Comparison of ENCODE assay signal across 8 cellular contexts in genomic region chr6:30060982-30061765, GRCh38. TPM values are rescaled to one million over a fixed set of nuclear protein-coding genes. Genes with fewer than 3 reads are reported as not detected.
DNase-seq lines count a peak whose midpoint lies in the region; FAIRE-seq and TF ChIP-seq lines count a peak whose summit lies in the region.

Gene POLR1H, plus strand, starts transcription at chr6:30061265. Its CDS starts 260 bp downstream, at chr6:30061525.

- H3K27ac ChIP-seq in SK-N-MC (peak within 1 kb of the TSS; percentile 43), neutrophil (peak within 1 kb of the TSS; percentile 88), substantia nigra (ENCODE audit: low read depth, low read length, poor library complexity, severe bottlenecking) (peak within 1 kb of the TSS; percentile 86)

- POLR2A ChIA-PET in HEK293T (lab: Yijun Ruan, JAX): interaction anchor here (0.6 to 2.7 kb wide), 24 partner anchors 9 to 427 kb away, joined by 3 to 20 read pairs (median 3); partner anchors contain the start of genes RPP21, TRIM26 and TRIM31

- no peaks in the 10 kb centered on the region for H3K27me3 ChIP-seq in neutrophil

- peaks cover 28 to 32% of the 10 kb centered on the region in 2 experiments for H3K4me1 ChIP-seq in neutrophil (ENCODE audit: control insufficient read depth in 1 of 2, insufficient read depth in 1 of 2, low read depth in 1 of 2, low read length in 1 of 2)

- peaks cover 35% of the 10 kb centered on the region for H3K36me3 Mint-ChIP-seq in activated naive CD4-positive, alpha-beta T cell treated with anti-CD3 and anti-CD28 coated beads, Interleukin-2, amount 10 ng/mL, durations not matched to agents 7 days and 5 days

- FAIRE-seq in frontal cortex (lab: Jason Lieb, UNC): no peak

- no peaks in the 10 kb centered on the region for H3K27me3 Mint-ChIP-seq in activated naive CD4-positive, alpha-beta T cell treated with anti-CD3 and anti-CD28 coated beads, Interleukin-2, amount 10 ng/mL, durations not matched to agents 7 days and 5 days

- DNase-seq in GDM1 (lab: John Stamatoyannopoulos, UW) (peak; percentile 88), HEK293T (ENCODE audit: extremely low spot score) (peak; percentile 93), NB4 (ENCODE audit: low read depth) (peak; percentile 98), SK-N-MC (ENCODE audit: low read depth, low spot score) (peak; percentile 82), frontal cortex (ENCODE audit: low spot score in 2 of 2) (peak; percentile 77 to 91), substantia nigra (lab: John Stamatoyannopoulos, UW) (peak; percentile 42 to 97 (median 83))
- DNase-seq in activated naive CD4-positive, alpha-beta T cell treated with anti-CD3 and anti-CD28 coated beads, Interleukin-2, amount 10 ng/mL, durations not matched to agents 7 days and 5 days: peak; percentile 93

- H3K9me3 ChIP-seq in SK-N-MC (ENCODE audit: low read depth, low read length): no peaks in the 10 kb centered on the region
- H3K9me3 ChIP-seq in neutrophil: no peaks in the 10 kb centered on the region

- H3K36me3 ChIP-seq in SK-N-MC (ENCODE audit: insufficient read depth, low read length) (peaks cover 12% of the 10 kb centered on the region), neutrophil (peaks cover 12% of the 10 kb centered on the region)

- H3K9ac ChIP-seq in SK-N-MC (ENCODE audit: insufficient read length): peak within 1 kb of the TSS; percentile 97

- peak within 1 kb of the TSS; percentile 93 for H3K4me3 Mint-ChIP-seq in activated naive CD4-positive, alpha-beta T cell treated with anti-CD3 and anti-CD28 coated beads, Interleukin-2, amount 10 ng/mL, durations not matched to agents 7 days and 5 days

- TF ChIP-seq POLR2A in NB4 (IDR thresholded peaks at IDR 0.05; ENCODE audit: extremely low read depth, insufficient read length): peak; percentile 89

- H3K9me3 Mint-ChIP-seq in activated naive CD4-positive, alpha-beta T cell treated with anti-CD3 and anti-CD28 coated beads, Interleukin-2, amount 10 ng/mL, durations not matched to agents 7 days and 5 days: no peaks in the 10 kb centered on the region

- peak within 1 kb of the TSS; percentile 96 for H3K27ac Mint-ChIP-seq in activated naive CD4-positive, alpha-beta T cell treated with anti-CD3 and anti-CD28 coated beads, Interleukin-2, amount 10 ng/mL, durations not matched to agents 7 days and 5 days

- H3K4me1 Mint-ChIP-seq in activated naive CD4-positive, alpha-beta T cell treated with anti-CD3 and anti-CD28 coated beads, Interleukin-2, amount 10 ng/mL, durations not matched to agents 7 days and 5 days: peaks cover 46% of the 10 kb centered on the region

- CTCF ChIA-PET in HEK293T (lab: Yijun Ruan, JAX): interaction anchor here (1.2 kb wide), 1 partner anchor 71 kb away, joined by 3 read pairs; no protein-coding TSS in a partner anchor
- CTCF ChIA-PET in activated naive CD4-positive, alpha-beta T cell treated with anti-CD3 and anti-CD28 coated beads, Interleukin-2, amount 10 ng/mL, durations not matched to agents 7 days and 5 days (lab: Charles Lee): interaction anchor here (0.8 to 1.8 kb wide), 4 partner anchors 17 to 70 kb away, joined by 3 to 5 read pairs (median 4); no protein-coding TSS in a partner anchor

- H3K4me3 ChIP-seq in NB4 (ENCODE audit: low read depth, low read length): peak within 1 kb of the TSS; percentile 90
- H3K4me3 ChIP-seq in SK-N-MC: peak within 1 kb of the TSS; percentile 94
- peak within 1 kb of the TSS; percentile 85 to 97 for H3K4me3 ChIP-seq in neutrophil (ENCODE audit: low read depth in 1 of 2, low read length in 1 of 2)

- TF ChIP-seq CTCF in NB4 (IDR thresholded peaks at IDR 0.05; ENCODE audit: low read depth, low read length): no peak
- peak; percentile 51 for TF ChIP-seq CTCF in neutrophil (IDR thresholded peaks at IDR 0.05)

TF ChIP-seq in HEK293T, 16 proteins besides CTCF, POLR2A, EP300 and RAD21:
- TF ChIP-seq ELF4 (IDR thresholded peaks at IDR 0.05) (peak; percentile 40), NFRKB (IDR thresholded peaks at IDR 0.05) (peak; percentile 33; the same call in 1 of the 2 replicates), ARNT (IDR thresholded peaks at IDR 0.05) (no peak), FOXK2 (IDR thresholded peaks at IDR 0.05) (no peak), L3MBTL2 (conservative IDR thresholded peaks at IDR 0.05) (peak; percentile 57; the same call in 1 of the 2 replicates)

RNA-seq across cellular contexts. Expression of gene POLR1H, which starts in this region (rescaled TPM):
- 15.5 TPM for total RNA-seq in frontal cortex

Comparison
In these comparisons a context has a peak if more than half of its experiments do, and no peak if none do; other contexts are left out.
1. Peak in every context shown above with its lines: DNase-seq, H3K4me3 ChIP-seq and H3K27ac ChIP-seq.